ENCODE assay signal across 1 cellular context in the genomic region with DNA sequence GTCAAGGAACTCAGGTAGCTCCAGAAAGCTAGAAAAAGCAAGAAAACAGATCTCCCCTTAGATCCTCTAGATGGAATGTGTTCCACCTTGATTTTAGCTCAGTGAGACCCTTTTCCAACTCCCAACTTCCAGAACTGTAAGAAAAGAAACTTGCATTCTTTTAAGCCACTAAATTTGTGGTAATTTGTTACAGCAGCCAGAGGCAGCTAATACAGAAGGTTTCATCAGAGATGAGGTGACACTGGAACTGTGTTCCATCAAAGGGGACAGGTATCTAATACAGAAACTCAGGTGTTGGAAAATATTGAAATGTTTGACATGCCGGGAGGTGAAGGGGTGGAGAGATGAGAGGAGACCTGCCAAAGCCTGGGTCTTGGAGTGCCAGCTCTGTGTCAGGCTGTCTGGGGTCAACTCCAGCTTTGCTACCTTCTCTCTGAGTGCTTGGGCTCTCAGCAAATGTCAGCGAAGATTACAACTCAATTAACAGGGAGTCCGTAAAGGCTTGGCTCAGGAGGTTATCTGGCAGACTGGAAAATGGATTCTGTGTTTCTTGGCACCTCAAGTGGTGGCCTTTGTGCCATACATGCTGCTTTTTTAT.
TF ChIP-seq lines count a peak whose summit lies in the region.

No MANE protein-coding gene starts in this region.

TF ChIP-seq in HepG2, 621 proteins besides CTCF, POLR2A, EP300 and RAD21:
- TF ChIP-seq ZNF615 (CRISPR knock-in tag; IDR thresholded peaks at IDR 0.05; ENCODE audit: borderline replicate concordance) (0 out of 2 replicates have a peak, but pooled peaks have one; percentile 64), ZNF274 (CRISPR knock-in tag; IDR thresholded peaks at IDR 0.05) (no peak), ZNF12 (CRISPR knock-in tag; IDR thresholded peaks at IDR 0.05) (peak; percentile 99), CHD4 (IDR thresholded peaks at IDR 0.05; ENCODE audit: borderline replicate concordance, low read length) (0 out of 2 replicates have a peak, but pooled peaks have one; percentile 50), ZNF10 (CRISPR knock-in tag; IDR thresholded peaks at IDR 0.05; ENCODE audit: borderline replicate concordance, low read depth) (no peak), ZNF703 (CRISPR knock-in tag; IDR thresholded peaks at IDR 0.05; ENCODE audit: borderline replicate concordance) (0 out of 2 replicates have a peak, but pooled peaks have one; percentile 28), SRSF9 (IDR thresholded peaks at IDR 0.05; ENCODE audit: borderline replicate concordance, insufficient read depth, low read depth, low read length, poor library complexity, severe bottlenecking) (no peak)
- TF ChIP-seq, protein P1, sequence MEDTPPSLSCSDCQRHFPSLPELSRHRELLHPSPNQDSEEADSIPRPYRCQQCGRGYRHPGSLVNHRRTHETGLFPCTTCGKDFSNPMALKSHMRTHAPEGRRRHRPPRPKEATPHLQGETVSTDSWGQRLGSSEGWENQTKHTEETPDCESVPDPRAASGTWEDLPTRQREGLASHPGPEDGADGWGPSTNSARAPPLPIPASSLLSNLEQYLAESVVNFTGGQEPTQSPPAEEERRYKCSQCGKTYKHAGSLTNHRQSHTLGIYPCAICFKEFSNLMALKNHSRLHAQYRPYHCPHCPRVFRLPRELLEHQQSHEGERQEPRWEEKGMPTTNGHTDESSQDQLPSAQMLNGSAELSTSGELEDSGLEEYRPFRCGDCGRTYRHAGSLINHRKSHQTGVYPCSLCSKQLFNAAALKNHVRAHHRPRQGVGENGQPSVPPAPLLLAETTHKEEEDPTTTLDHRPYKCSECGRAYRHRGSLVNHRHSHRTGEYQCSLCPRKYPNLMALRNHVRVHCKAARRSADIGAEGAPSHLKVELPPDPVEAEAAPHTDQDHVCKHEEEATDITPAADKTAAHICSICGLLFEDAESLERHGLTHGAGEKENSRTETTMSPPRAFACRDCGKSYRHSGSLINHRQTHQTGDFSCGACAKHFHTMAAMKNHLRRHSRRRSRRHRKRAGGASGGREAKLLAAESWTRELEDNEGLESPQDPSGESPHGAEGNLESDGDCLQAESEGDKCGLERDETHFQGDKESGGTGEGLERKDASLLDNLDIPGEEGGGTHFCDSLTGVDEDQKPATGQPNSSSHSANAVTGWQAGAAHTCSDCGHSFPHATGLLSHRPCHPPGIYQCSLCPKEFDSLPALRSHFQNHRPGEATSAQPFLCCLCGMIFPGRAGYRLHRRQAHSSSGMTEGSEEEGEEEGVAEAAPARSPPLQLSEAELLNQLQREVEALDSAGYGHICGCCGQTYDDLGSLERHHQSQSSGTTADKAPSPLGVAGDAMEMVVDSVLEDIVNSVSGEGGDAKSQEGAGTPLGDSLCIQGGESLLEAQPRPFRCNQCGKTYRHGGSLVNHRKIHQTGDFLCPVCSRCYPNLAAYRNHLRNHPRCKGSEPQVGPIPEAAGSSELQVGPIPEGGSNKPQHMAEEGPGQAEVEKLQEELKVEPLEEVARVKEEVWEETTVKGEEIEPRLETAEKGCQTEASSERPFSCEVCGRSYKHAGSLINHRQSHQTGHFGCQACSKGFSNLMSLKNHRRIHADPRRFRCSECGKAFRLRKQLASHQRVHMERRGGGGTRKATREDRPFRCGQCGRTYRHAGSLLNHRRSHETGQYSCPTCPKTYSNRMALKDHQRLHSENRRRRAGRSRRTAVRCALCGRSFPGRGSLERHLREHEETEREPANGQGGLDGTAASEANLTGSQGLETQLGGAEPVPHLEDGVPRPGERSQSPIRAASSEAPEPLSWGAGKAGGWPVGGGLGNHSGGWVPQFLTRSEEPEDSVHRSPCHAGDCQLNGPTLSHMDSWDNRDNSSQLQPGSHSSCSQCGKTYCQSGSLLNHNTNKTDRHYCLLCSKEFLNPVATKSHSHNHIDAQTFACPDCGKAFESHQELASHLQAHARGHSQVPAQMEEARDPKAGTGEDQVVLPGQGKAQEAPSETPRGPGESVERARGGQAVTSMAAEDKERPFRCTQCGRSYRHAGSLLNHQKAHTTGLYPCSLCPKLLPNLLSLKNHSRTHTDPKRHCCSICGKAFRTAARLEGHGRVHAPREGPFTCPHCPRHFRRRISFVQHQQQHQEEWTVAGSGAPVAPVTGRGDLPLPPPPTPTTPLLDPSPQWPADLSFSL (CRISPR knock-in tag; IDR thresholded peaks at IDR 0.05) = no peak
- TF ChIP-seq, protein P2, sequence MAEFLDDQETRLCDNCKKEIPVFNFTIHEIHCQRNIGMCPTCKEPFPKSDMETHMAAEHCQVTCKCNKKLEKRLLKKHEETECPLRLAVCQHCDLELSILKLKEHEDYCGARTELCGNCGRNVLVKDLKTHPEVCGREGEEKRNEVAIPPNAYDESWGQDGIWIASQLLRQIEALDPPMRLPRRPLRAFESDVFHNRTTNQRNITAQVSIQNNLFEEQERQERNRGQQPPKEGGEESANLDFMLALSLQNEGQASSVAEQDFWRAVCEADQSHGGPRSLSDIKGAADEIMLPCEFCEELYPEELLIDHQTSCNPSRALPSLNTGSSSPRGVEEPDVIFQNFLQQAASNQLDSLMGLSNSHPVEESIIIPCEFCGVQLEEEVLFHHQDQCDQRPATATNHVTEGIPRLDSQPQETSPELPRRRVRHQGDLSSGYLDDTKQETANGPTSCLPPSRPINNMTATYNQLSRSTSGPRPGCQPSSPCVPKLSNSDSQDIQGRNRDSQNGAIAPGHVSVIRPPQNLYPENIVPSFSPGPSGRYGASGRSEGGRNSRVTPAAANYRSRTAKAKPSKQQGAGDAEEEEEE (CRISPR knock-in tag; IDR thresholded peaks at IDR 0.05; ENCODE audit: borderline replicate concordance) = 0 out of 2 replicates have a peak, but pooled peaks have one; percentile 58
- TF ChIP-seq, protein P3, sequence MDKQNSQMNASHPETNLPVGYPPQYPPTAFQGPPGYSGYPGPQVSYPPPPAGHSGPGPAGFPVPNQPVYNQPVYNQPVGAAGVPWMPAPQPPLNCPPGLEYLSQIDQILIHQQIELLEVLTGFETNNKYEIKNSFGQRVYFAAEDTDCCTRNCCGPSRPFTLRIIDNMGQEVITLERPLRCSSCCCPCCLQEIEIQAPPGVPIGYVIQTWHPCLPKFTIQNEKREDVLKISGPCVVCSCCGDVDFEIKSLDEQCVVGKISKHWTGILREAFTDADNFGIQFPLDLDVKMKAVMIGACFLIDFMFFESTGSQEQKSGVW (CRISPR knock-in tag; IDR thresholded peaks at IDR 0.05; ENCODE audit: borderline replicate concordance) = 0 out of 2 replicates have a peak, but pooled peaks have one; percentile 54
